Comparison of ENCODE assay signal across 14 cellular contexts in genomic region chr16:27267037-27267677, GRCh38. TPM values are rescaled to one million over a fixed set of nuclear protein-coding genes. Genes with fewer than 3 reads are reported as not detected.
DNase-seq lines count a peak whose midpoint lies in the region; ATAC-seq, FAIRE-seq and TF ChIP-seq lines count a peak whose summit lies in the region.
"Had no signal": no experiment of that assay in that cellular context is flagged by ENCODE, and none has a peak within 500 bp of the region (broad histone marks: within the 10 kb centered on the region; RNA-seq: fewer than 3 reads in every experiment).

No MANE protein-coding gene starts in this region.

- H3K4me3 Mint-ChIP-seq in CD4-positive, alpha-beta memory T cell = peak overlapping the region; percentile 95 to 100 (median 98)
- H3K4me3 Mint-ChIP-seq in WTC11 = peak overlapping the region; percentile 23

- H3K27ac Mint-ChIP-seq in CD4-positive, alpha-beta memory T cell = peak overlapping the region in 5 of 7 donors; percentile 37 to 99 (median 99)
- H3K27ac Mint-ChIP-seq in WTC11 = no peak overlapping the region

- no peaks in the 10 kb centered on the region for H3K27me3 ChIP-seq in CD4-positive, alpha-beta memory T cell (ENCODE audit: insufficient read depth, low read length)
- H3K27me3 ChIP-seq in IMR-90 (ENCODE audit: control insufficient read depth, insufficient read depth, low read length) (no peaks in the 10 kb centered on the region), keratinocyte (ENCODE audit: control insufficient read depth, extremely low read depth, insufficient read depth, low read length) (no peaks in the 10 kb centered on the region)

- H4K91ac ChIP-seq in IMR-90 (ENCODE audit: insufficient read depth, low read depth, low read length) = peak overlapping the region; percentile 31; the same call in 1 of the 2 replicates

- H3K4me1 Mint-ChIP-seq in CD4-positive, alpha-beta memory T cell = peaks cover 27 to 68% (median 53%) of the 10 kb centered on the region in 4 donors
- H3K4me1 Mint-ChIP-seq in WTC11 = peaks cover 20% of the 10 kb centered on the region

- H3K4me3 ChIP-seq in CD4-positive, alpha-beta memory T cell (ENCODE audit: low read length in 2 of 2) = no peak overlapping the region
- no peak overlapping the region for H3K4me3 ChIP-seq in IMR-90 (ENCODE audit: insufficient read depth, low read depth, low read length)
- peak overlapping the region in 1 of 3 experiments; percentile 90 for H3K4me3 ChIP-seq in keratinocyte (ENCODE audit: control insufficient read depth in 2 of 3, extremely low read depth in 1 of 3, insufficient read depth in 2 of 3, low read depth in 1 of 3, low read length in 3 of 3)

- no peak for TF ChIP-seq POLR2A in IMR-90 (IDR thresholded peaks at IDR 0.05; ENCODE audit: low read depth, low read length)

- no peak for TF ChIP-seq RAD21 in IMR-90 (IDR thresholded peaks at IDR 0.05; ENCODE audit: low read length)

- H3K36me3 Mint-ChIP-seq in CD4-positive, alpha-beta memory T cell = peaks cover 11 to 18% of the 10 kb centered on the region in 2 donors
- peaks cover 3% of the 10 kb centered on the region; the same call in 1 of the 2 replicates for H3K36me3 Mint-ChIP-seq in WTC11

- H3K9me3 ChIP-seq in CD4-positive, alpha-beta memory T cell (ENCODE audit: control insufficient read depth in 1 of 2, low read length in 2 of 2) = no peaks in the 10 kb centered on the region
- H3K9me3 ChIP-seq in IMR-90 (ENCODE audit: control insufficient read depth, insufficient read depth, low read length) (no peaks in the 10 kb centered on the region), keratinocyte (ENCODE audit: control insufficient read depth, low read depth, low read length) (no peaks in the 10 kb centered on the region)

- H2BK20ac ChIP-seq in IMR-90 (ENCODE audit: low read depth, low read length) = peak overlapping the region; percentile 50

- H3K9me1 ChIP-seq in IMR-90 (ENCODE audit: insufficient read depth, low read length) (peaks cover 14% of the 10 kb centered on the region), keratinocyte (ENCODE audit: control insufficient read depth, extremely low read depth, insufficient read depth, low read length) (no peaks in the 10 kb centered on the region)

- no peak for FAIRE-seq in keratinocyte (lab: Jason Lieb, UNC)
- FAIRE-seq: colon had no signal

- no peaks in the 10 kb centered on the region for H4K20me1 ChIP-seq in IMR-90 (ENCODE audit: insufficient read depth, low read length)
- H4K20me1 ChIP-seq in keratinocyte (ENCODE audit: control insufficient read depth, extremely low read depth, insufficient read depth, low read length) = no peaks in the 10 kb centered on the region

- intact Hi-C loops in CD4-positive, alpha-beta memory T cell (cut with micrococcal nuclease) = loop anchor here (10.0 kb wide), 1 partner anchor 48 kb away; the partner anchor contains the start of gene IL4R
- intact Hi-C loops in IMR-90 (cut with micrococcal nuclease) = loop anchor here (5.0 kb wide), 1 partner anchor 45 kb away; the partner anchor contains the start of gene IL4R

- no peaks in the 10 kb centered on the region for H3K27me3 Mint-ChIP-seq in CD4-positive, alpha-beta memory T cell
- H3K27me3 Mint-ChIP-seq in WTC11 (ENCODE audit: low read depth) = peaks cover 4% of the 10 kb centered on the region

- no peak overlapping the region for H3K27ac ChIP-seq in CD4-positive, alpha-beta memory T cell (ENCODE audit: low read depth, low read length)
- H3K27ac ChIP-seq in IMR-90 (ENCODE audit: insufficient read depth, low read length) = no peak overlapping the region
- no peak overlapping the region for H3K27ac ChIP-seq in keratinocyte (ENCODE audit: control insufficient read depth, insufficient read depth, low read length)

- no TSS peak for BruUV-seq in IMR-90 (replicated peaks; lab: Mats Ljungman, UMichigan)

- H3K23ac ChIP-seq in IMR-90 (ENCODE audit: low read depth, low read length) = peak overlapping the region; percentile 63; the same call in 1 of the 2 replicates

- peaks cover 29% of the 10 kb centered on the region for H3K4me1 ChIP-seq in CD4-positive, alpha-beta memory T cell (ENCODE audit: insufficient read depth, low read length)
- H3K4me1 ChIP-seq in IMR-90 (ENCODE audit: control insufficient read depth, insufficient read depth, low read length) = peaks cover 4% of the 10 kb centered on the region
- H3K4me1 ChIP-seq in keratinocyte (ENCODE audit: control insufficient read depth, extremely low read depth, insufficient read depth, low read length) = peaks cover 28% of the 10 kb centered on the region

- H2BK15ac ChIP-seq in IMR-90 (ENCODE audit: low read depth, low read length) = peak overlapping the region; percentile 95; the same call in 1 of the 3 replicates

- H2AFZ ChIP-seq in IMR-90 (replicated peaks; ENCODE audit: low read length, poor library complexity) = no peak overlapping the region
- H2AFZ ChIP-seq in keratinocyte (ENCODE audit: control insufficient read depth, low read length) = no peak overlapping the region

- H2AK9ac ChIP-seq in IMR-90 (replicated peaks; ENCODE audit: low read depth, low read length, poor library complexity) = no peak overlapping the region

- in situ Hi-C loops in IMR-90 (cut with MboI; ENCODE audit: low sequenced_read_pairs) = loop anchor here (5.0 kb wide), 1 partner anchor 45 kb away; the partner anchor contains the start of gene IL4R

- peak overlapping the region; percentile 48 for H2BK120ac ChIP-seq in IMR-90 (ENCODE audit: low read depth, low read length)

- peaks cover 18% of the 10 kb centered on the region for H3K79me2 ChIP-seq in keratinocyte (ENCODE audit: control insufficient read depth, insufficient read depth, low read length)

- peak overlapping the region; percentile 88 for H3K14ac ChIP-seq in IMR-90 (replicated peaks; ENCODE audit: low read depth, low read length)

- peak overlapping the region; percentile 91; the same call in 1 of the 2 replicates for H4K5ac ChIP-seq in IMR-90 (ENCODE audit: low read depth, low read length)

- no peaks in the 10 kb centered on the region for H3K36me3 ChIP-seq in CD4-positive, alpha-beta memory T cell (ENCODE audit: insufficient read depth, low read length)
- no peaks in the 10 kb centered on the region for H3K36me3 ChIP-seq in IMR-90 (ENCODE audit: control insufficient read depth, insufficient read depth, low read length)
- peaks cover 0 to 3% of the 10 kb centered on the region in 2 experiments for H3K36me3 ChIP-seq in keratinocyte (ENCODE audit: control insufficient read depth in 2 of 2, extremely low read depth in 1 of 2, insufficient read depth in 2 of 2, low read length in 2 of 2)

- H3K4me2 ChIP-seq in IMR-90 (ENCODE audit: low read depth, low read length) (no peak overlapping the region), keratinocyte (ENCODE audit: control insufficient read depth, extremely low read depth, insufficient read depth, low read depth, low read length) (peak overlapping the region; percentile 93)

- peaks cover 23 to 51% of the 10 kb centered on the region in 2 experiments for H3K79me1 ChIP-seq in IMR-90 (ENCODE audit: low read depth in 1 of 2, low read length in 2 of 2)

- peak overlapping the region; percentile 60 for H3K4ac ChIP-seq in IMR-90 (ENCODE audit: low read depth, low read length)

- DNase-seq in CD4-positive, alpha-beta memory T cell = no peak
- no peak for DNase-seq in IMR-90
- DNase-seq in WTC11 (ENCODE audit: low spot score) = no peak
- no peak for DNase-seq in keratinocyte (ENCODE audit: low read depth, low spot score)
- no peak for DNase-seq in NCI-H748 treated with DMSO at 0.1 percent for 48 hours (lab: John Stamatoyannopoulos, UW)
- DNase-seq in NCI-H1694 treated with DMSO at 0.1 percent for 48 hours (lab: John Stamatoyannopoulos, UW) = no peak
- DNase-seq: COR-L47; NCI-H2171 treated with DMSO at 0.1 percent for 48 hours; nucleus accumbens; SHP77 treated with DMSO at 0.1 percent for 48 hours; stimulated activated CD4-positive, alpha-beta T cell treated with anti-CD3 and anti-CD28 coated beads, Interleukin-2, amount 100 ng/mL, for 24 hours had no signal

- H2AK5ac ChIP-seq in IMR-90 (ENCODE audit: low read depth, low read length) = peak overlapping the region; percentile 89

- 100% methylated on average over 1 of the region's 8 CpGs; no CpG with 5 or more reads in 1 of the 2 experiments for WGBS in IMR-90 (ENCODE audit: extremely low coverage in 2 of 2, insufficient read length in 1 of 2), 2 experiments

- TF ChIP-seq CTCF in IMR-90 (conservative IDR thresholded peaks at IDR 0.05; ENCODE audit: low read depth, low read length) (no peak), WTC11 (IDR thresholded peaks at IDR 0.05) (no peak), keratinocyte (optimal IDR thresholded peaks at IDR 0.05 in 1 of 3, IDR thresholded peaks at IDR 0.05 in 1 of 3, conservative IDR thresholded peaks at IDR 0.05 in 1 of 3; ENCODE audit: extremely low read depth in 1 of 3, insufficient read depth in 2 of 3, low read length in 3 of 3) (no peak)

- POLR2A ChIA-PET in CD4-positive, alpha-beta memory T cell (lab: Charles Lee; ENCODE audit: partially characterized antibody) = interaction anchor here (0.8 to 4.5 kb wide), 6 partner anchors 23 to 93 kb away, joined by 3 to 62 read pairs (median 6); no protein-coding TSS in a partner anchor
- POLR2A ChIA-PET in IMR-90 (lab: Charles Lee; ENCODE audit: unreplicated experiment) = no interaction called here
- POLR2A ChIA-PET in WTC11 (lab: Charles Lee) = no interaction called here

- dilution Hi-C loops in IMR-90 (cut with HindIII; ENCODE audit: low sequenced_read_pairs, unreplicated experiment) (no loop called here), keratinocyte (cut with MboI; ENCODE audit: extremely low pct_ligation_motif_present, low sequenced_read_pairs) (no loop called here)

- no peak overlapping the region for H3K9ac ChIP-seq in IMR-90 (ENCODE audit: low read depth, low read length)
- no peak overlapping the region for H3K9ac ChIP-seq in keratinocyte (ENCODE audit: control insufficient read depth, extremely low read depth, insufficient read depth, low read length)

- no peak overlapping the region for H3K18ac ChIP-seq in IMR-90 (ENCODE audit: low read depth, low read length)

- H3K56ac ChIP-seq in IMR-90 (ENCODE audit: extremely low read depth, insufficient read depth, low read length) = no peak overlapping the region

- CTCF ChIA-PET in CD4-positive, alpha-beta memory T cell (lab: Charles Lee; ENCODE audit: partially characterized antibody) = no interaction called here
- CTCF ChIA-PET in IMR-90 (lab: Yijun Ruan, JAX) (no interaction called here), WTC11 (lab: Charles Lee) (interaction anchor here (0.7 kb wide), 1 partner anchor 17 kb away, joined by 3 read pairs; no protein-coding TSS in a partner anchor)

- no peaks in the 10 kb centered on the region for H3K9me3 Mint-ChIP-seq in CD4-positive, alpha-beta memory T cell
- H3K9me3 Mint-ChIP-seq in WTC11 = peaks cover 2% of the 10 kb centered on the region

- H2BK5ac ChIP-seq in IMR-90 (ENCODE audit: low read depth, low read length, poor library complexity, severe bottlenecking) = peak overlapping the region; percentile 65

- ATAC-seq in IMR-90 (ENCODE audit: low read depth) (no peak), WTC11 (no peak), GM19397 (IDR thresholded peaks at IDR 0.05; ENCODE audit: unreplicated experiment) (no peak), HG02973 (IDR thresholded peaks at IDR 0.05; ENCODE audit: unreplicated experiment) (no peak)

- H4K8ac ChIP-seq in IMR-90 (ENCODE audit: low read depth in 2 of 2, low read length in 2 of 2) = peak overlapping the region; percentile 5 to 67; a peak in 2 of 4 replicates

RNA-seq across cellular contexts. Expression of gene NSMCE1, which starts 1.4 kb away (rescaled TPM):
- 10 to 100 TPM; 66.6 to 70.7 TPM for total RNA-seq in CD4-positive, alpha-beta memory T cell
- 100 to 1,000 TPM; 142 to 202 TPM for polyA plus RNA-seq in CD4-positive, alpha-beta memory T cell
- 120 and 130 TPM in 2 replicates for total RNA-seq in IMR-90 (2012; rRNA removed)
- 47.5 and 48.0 TPM in 2 replicates for polyA plus RNA-seq in IMR-90 (2012; rRNA removed)
- polyA plus RNA-seq in IMR-90 (2012; cell fraction: cytosol; rRNA removed) = 36.6 and 48.8 TPM in 2 replicates
- polyA plus RNA-seq in IMR-90 (2012; cell fraction: nucleus; rRNA removed; ENCODE audit: low replicate concordance) = 13.4 and 21.5 TPM in 2 replicates
- 29.4 to 44.8 TPM (median 43.8 TPM) in 3 replicates for total RNA-seq in WTC11 (2021)
- 54.7 to 59.8 TPM (median 55.9 TPM) in 3 replicates for polyA plus RNA-seq in keratinocyte
- polyA plus RNA-seq in keratinocyte (2011; ENCODE audit: low read depth) = 118 TPM
- polyA plus RNA-seq in keratinocyte (2011; cell fraction: cytosol; rRNA removed) = 38.0 and 44.0 TPM in 2 replicates
- 22.4 and 22.7 TPM in 2 replicates for polyA plus RNA-seq in keratinocyte (2011; cell fraction: nucleus; rRNA removed)
- 80.7 and 111 TPM in 2 replicates for polyA plus RNA-seq in keratinocyte (2012; ENCODE audit: low replicate concordance)
- polyA minus RNA-seq in keratinocyte = 45.9 to 271 TPM (median 55.7 TPM) in 3 replicates
- 30.9 TPM for polyA minus RNA-seq in keratinocyte (2011; cell fraction: cytosol; rRNA and poly(A)+ RNA removed)
- 15.0 and 16.2 TPM in 2 replicates for polyA minus RNA-seq in keratinocyte (2011; cell fraction: nucleus; rRNA and poly(A)+ RNA removed)

RNA-seq across cellular contexts. Expression of gene IL4R, which starts 46.6 kb away (rescaled TPM):
- total RNA-seq in CD4-positive, alpha-beta memory T cell = 100 to 1,000 TPM; 143 to 152 TPM
- polyA plus RNA-seq in CD4-positive, alpha-beta memory T cell = 10 to 100 TPM; 32.6 to 66.1 TPM
- 6.3 and 8.3 TPM in 2 replicates for total RNA-seq in IMR-90 (2012; rRNA removed)
- polyA plus RNA-seq in IMR-90 (2012; rRNA removed) = 18.7 and 21.5 TPM in 2 replicates
- 10.3 and 18.0 TPM in 2 replicates for polyA plus RNA-seq in IMR-90 (2012; cell fraction: cytosol; rRNA removed)
- polyA plus RNA-seq in IMR-90 (2012; cell fraction: nucleus; rRNA removed; ENCODE audit: low replicate concordance) = 32.7 and 42.5 TPM in 2 replicates
- total RNA-seq in WTC11 (2021) = 22.2 to 28.7 TPM (median 22.4 TPM) in 3 replicates
- 60.5 to 79.1 TPM (median 77.8 TPM) in 3 replicates for polyA plus RNA-seq in keratinocyte
- 27.2 TPM for polyA plus RNA-seq in keratinocyte (2011; ENCODE audit: low read depth)
- polyA plus RNA-seq in keratinocyte (2011; cell fraction: cytosol; rRNA removed) = 31.6 and 39.6 TPM in 2 replicates
- polyA plus RNA-seq in keratinocyte (2011; cell fraction: nucleus; rRNA removed) = 153 and 169 TPM in 2 replicates
- 48.6 and 66.4 TPM in 2 replicates for polyA plus RNA-seq in keratinocyte (2012; ENCODE audit: low replicate concordance)
- polyA minus RNA-seq in keratinocyte = 90.9 to 242 TPM (median 99.7 TPM) in 3 replicates
- 54.3 TPM for polyA minus RNA-seq in keratinocyte (2011; cell fraction: cytosol; rRNA and poly(A)+ RNA removed)
- 107 and 118 TPM in 2 replicates for polyA minus RNA-seq in keratinocyte (2011; cell fraction: nucleus; rRNA and poly(A)+ RNA removed)
